ENCODE assay signal across 8 cellular contexts in the genomic region with DNA sequence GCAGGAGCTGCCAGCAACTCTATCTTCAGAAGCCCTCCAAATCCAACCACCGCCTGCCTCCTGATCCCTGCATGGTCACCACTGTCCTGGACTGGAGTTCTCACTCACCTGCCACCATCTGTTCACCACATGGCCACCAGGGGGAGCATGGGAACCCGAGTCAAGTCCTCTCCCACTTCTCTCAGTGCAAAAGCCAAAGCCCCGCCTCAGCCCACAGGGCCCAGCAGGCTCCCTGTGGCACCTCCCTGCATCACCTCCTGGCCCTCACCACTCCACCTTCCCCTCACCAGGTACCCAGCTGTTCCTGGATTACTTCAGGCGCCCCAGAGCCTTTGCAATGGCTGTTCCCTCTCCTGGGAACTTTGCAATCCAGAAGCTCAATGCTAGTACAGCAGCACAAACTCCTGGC. TPM values are rescaled to one million over a fixed set of nuclear protein-coding genes. Genes with fewer than 3 reads are reported as not detected.
A peak's percentile ranks its signal among the peaks of the same experiment; 100 is the strongest.
DNase-seq lines count a peak whose midpoint lies in the region; ATAC-seq and TF ChIP-seq lines count a peak whose summit lies in the region.

No MANE protein-coding gene starts in this region.

- H4K20me1 ChIP-seq in BLaER1 (peaks cover 74% of the 10 kb centered on the region), HCT116 (ENCODE audit: insufficient read depth) (no peaks in the 10 kb centered on the region)

- H3K79me1 ChIP-seq in mesendoderm (ENCODE audit: low read length) = peaks cover 5% of the 10 kb centered on the region

- no peak overlapping the region for H3K18ac ChIP-seq in mesendoderm (ENCODE audit: low read length)

- no peak overlapping the region for H3K4me2 ChIP-seq in BLaER1
- H3K4me2 ChIP-seq in HCT116 (ENCODE audit: low read length) = no peak overlapping the region
- no peak overlapping the region for H3K4me2 ChIP-seq in mesendoderm (ENCODE audit: low read length)

- H3K4me1 Mint-ChIP-seq in activated CD4-positive, alpha-beta memory T cell treated with anti-CD3 and anti-CD28 coated beads for 36 hours (ENCODE audit: low read depth) = peaks cover 26% of the 10 kb centered on the region

- H4K5ac ChIP-seq in mesendoderm (ENCODE audit: low read length) = no peak overlapping the region

- peak; percentile 63 for TF ChIP-seq RAD21 in HCT116 (IDR thresholded peaks at IDR 0.05; ENCODE audit: low read depth)

- no peak overlapping the region for H3K27ac Mint-ChIP-seq in activated CD4-positive, alpha-beta memory T cell treated with anti-CD3 and anti-CD28 coated beads for 36 hours

- H2BK5ac ChIP-seq in mesendoderm (ENCODE audit: low read length) = no peak overlapping the region

- no peak overlapping the region for H2BK120ac ChIP-seq in mesendoderm (ENCODE audit: low read depth, low read length)

- H3K36me3 Mint-ChIP-seq in activated CD4-positive, alpha-beta memory T cell treated with anti-CD3 and anti-CD28 coated beads for 36 hours = peaks cover 49% of the 10 kb centered on the region

- no peak overlapping the region for H3K56ac ChIP-seq in mesendoderm (ENCODE audit: low read length)

- H3K9ac ChIP-seq in BLaER1 (0 out of 2 replicates have a peak overlapping the region, but pooled peaks have one; percentile 24), HCT116 (ENCODE audit: low read length) (no peak overlapping the region), mesendoderm (ENCODE audit: low read length) (no peak overlapping the region)

- BruUV-seq in HCT116 (replicated peaks; lab: Mats Ljungman, UMichigan) = no TSS peak

- H3K23ac ChIP-seq in mesendoderm (ENCODE audit: low read length) = no peak overlapping the region

- no CpG with 5 or more reads among the region's 4 CpGs for WGBS in mesendoderm (ENCODE audit: extremely low coverage, insufficient coverage, low lambda C conversion rate)

- CTCF ChIA-PET in HCT116 (lab: Charles Lee) = interaction anchor here (1.0 to 1.7 kb wide), 3 partner anchors 12 to 119 kb away, joined by 4 to 7 read pairs (median 4); no protein-coding TSS in a partner anchor
- CTCF ChIA-PET in activated CD4-positive, alpha-beta memory T cell treated with anti-CD3 and anti-CD28 coated beads for 36 hours (lab: Charles Lee) = interaction anchor here (0.6 to 2.4 kb wide), 10 partner anchors 10 to 171 kb away, joined by 3 to 12 read pairs (median 6); a partner anchor contains a TSS

- peak; percentile 69 for ATAC-seq in HCT116
- no peak for ATAC-seq in GM21786 (IDR thresholded peaks at IDR 0.05; ENCODE audit: unreplicated experiment)

- no peaks in the 10 kb centered on the region for H3K27me3 Mint-ChIP-seq in activated CD4-positive, alpha-beta memory T cell treated with anti-CD3 and anti-CD28 coated beads for 36 hours

- H3K36me3 ChIP-seq in BLaER1 (peaks cover 85% of the 10 kb centered on the region), HCT116 (ENCODE audit: control insufficient read depth in 1 of 2, insufficient read depth in 2 of 2, low read length in 2 of 2) (peaks cover 25 to 58% of the 10 kb centered on the region in 2 experiments; a peak in 3 of 4 replicates), mesendoderm (ENCODE audit: control insufficient read depth, insufficient read depth, low read length) (peaks cover 14% of the 10 kb centered on the region)

- H4K8ac ChIP-seq in mesendoderm (ENCODE audit: low read depth, low read length) = no peak overlapping the region

- no peak for TF ChIP-seq POLR2A in HCT116 (IDR thresholded peaks at IDR 0.05; ENCODE audit: borderline replicate concordance, extremely low read depth, insufficient read depth, insufficient read length)

- no peak overlapping the region for H2AK5ac ChIP-seq in mesendoderm (ENCODE audit: low read length)

- H3K4ac ChIP-seq in mesendoderm (ENCODE audit: low read depth, low read length) = no peak overlapping the region

- H3K9me2 ChIP-seq in HCT116 (ENCODE audit: insufficient read depth) = no peaks in the 10 kb centered on the region

- POLR2A ChIA-PET in HCT116 (lab: Charles Lee) = no interaction called here
- POLR2A ChIA-PET in activated CD4-positive, alpha-beta memory T cell treated with anti-CD3 and anti-CD28 coated beads for 36 hours (lab: Charles Lee) = interaction anchor here (1.2 kb wide), 1 partner anchor 10 kb away, joined by 6 read pairs; a partner anchor contains a TSS

- no peaks in the 10 kb centered on the region for H3K27me3 ChIP-seq in BLaER1
- no peaks in the 10 kb centered on the region for H3K27me3 ChIP-seq in HCT116 (ENCODE audit: insufficient read depth, low read length)
- H3K27me3 ChIP-seq in mesendoderm (ENCODE audit: insufficient read depth, low read length, poor library complexity) = no peaks in the 10 kb centered on the region

- H3K4me1 ChIP-seq in BLaER1 = peaks cover 20% of the 10 kb centered on the region
- peaks cover 5 to 13% of the 10 kb centered on the region in 2 experiments; a peak in 3 of 4 replicates for H3K4me1 ChIP-seq in HCT116 (ENCODE audit: control insufficient read depth in 1 of 2, insufficient read depth in 2 of 2, low read length in 2 of 2)
- no peaks in the 10 kb centered on the region for H3K4me1 ChIP-seq in mesendoderm (ENCODE audit: control insufficient read depth, low read depth, low read length)

- H3K9me3 Mint-ChIP-seq in activated CD4-positive, alpha-beta memory T cell treated with anti-CD3 and anti-CD28 coated beads for 36 hours = no peaks in the 10 kb centered on the region

- no peak overlapping the region for H2AFZ ChIP-seq in HCT116 (ENCODE audit: low read depth, low read length, poor library complexity, severe bottlenecking)

- RAD21 ChIA-PET in HCT116 (lab: Charles Lee; ENCODE audit: low non-redundant PET in 1 of 2, low total read pairs in 2 of 2, uncharacterized antibody in 2 of 2, unreplicated experiment in 2 of 2) = no interaction called here

- H3K4me3 Mint-ChIP-seq in activated CD4-positive, alpha-beta memory T cell treated with anti-CD3 and anti-CD28 coated beads for 36 hours = no peak overlapping the region

- H3K4me3 ChIP-seq in BLaER1 = no peak overlapping the region
- H3K4me3 ChIP-seq in HCT116 (replicated peaks in 1 of 2; ENCODE audit: low read depth in 1 of 2, low read length in 2 of 2) = no peak overlapping the region
- H3K4me3 ChIP-seq in mesendoderm (ENCODE audit: low read length) = no peak overlapping the region

- H3K27ac ChIP-seq in BLaER1 = no peak overlapping the region
- no peak overlapping the region for H3K27ac ChIP-seq in HCT116 (ENCODE audit: low read depth, low read length)
- H3K27ac ChIP-seq in mesendoderm (ENCODE audit: low read depth, low read length) = no peak overlapping the region

- H3K9me3 ChIP-seq in BLaER1 (no peaks in the 10 kb centered on the region), HCT116 (ENCODE audit: control insufficient read depth in 1 of 2, insufficient read depth in 1 of 2, low read depth in 1 of 2, low read length in 2 of 2) (no peaks in the 10 kb centered on the region)

- peak; percentile 61 to 94 (median 91) for TF ChIP-seq CTCF in HCT116 (IDR thresholded peaks at IDR 0.05 in 2 of 3, conservative IDR thresholded peaks at IDR 0.05 in 1 of 3; ENCODE audit: borderline replicate concordance in 1 of 3, insufficient read depth in 1 of 3, low read depth in 2 of 3, low read length in 2 of 3)

- H3K79me2 ChIP-seq in HCT116 (ENCODE audit: insufficient read depth, low read length) (peaks cover 30% of the 10 kb centered on the region), mesendoderm (ENCODE audit: control insufficient read depth, insufficient read depth, low read length) (peaks cover 5% of the 10 kb centered on the region)

- intact Hi-C loops in HCT116 (cut with micrococcal nuclease) = loop anchor here (2.0 kb wide), 1 partner anchor 120 kb away; no protein-coding TSS in a partner anchor
- intact Hi-C loops in activated CD4-positive, alpha-beta memory T cell treated with anti-CD3 and anti-CD28 coated beads for 36 hours (cut with micrococcal nuclease) = loop anchor here (1.0 kb wide), 1 partner anchor 81 kb away; no protein-coding TSS in a partner anchor

- DNase-seq in HCT116 (ENCODE audit: low read depth, low spot score) = peak; percentile 67
- peak; percentile 65 for DNase-seq in NCI-H82 treated with DMSO at 0.1 percent for 48 hours (lab: John Stamatoyannopoulos, UW; ENCODE audit: unreplicated experiment)
- peak; percentile 90 for DNase-seq in activated CD4-positive, alpha-beta memory T cell treated with anti-CD3 and anti-CD28 coated beads for 36 hours
- DNase-seq in ecto neural progenitor cell (ENCODE audit: low spot score) = peak; percentile 91
- peak; percentile 93 for DNase-seq in mesendoderm
- peak; percentile 84 for DNase-seq in stimulated activated CD8-positive, alpha-beta memory T cell treated with anti-CD3 and anti-CD28 coated beads, Interleukin-4, amount 100 ng/mL, for 24 hours (ENCODE audit: low read depth)

- H2BK15ac ChIP-seq in mesendoderm (replicated peaks; ENCODE audit: low read depth) = no peak overlapping the region

TF ChIP-seq in HCT116, 20 proteins besides CTCF, POLR2A, EP300 and RAD21:
- TF ChIP-seq JUND (IDR thresholded peaks at IDR 0.05) = no peak
- TF ChIP-seq POLR2AphosphoS5 (IDR thresholded peaks at IDR 0.05; ENCODE audit: low read depth, low read length) = no peak

RNA-seq across cellular contexts. Expression of a gene that starts 5.3 kb away (rescaled TPM):
- total RNA-seq in HCT116 (2021; ENCODE audit: unreplicated experiment) = 134 TPM
- 136 and 148 TPM in 2 replicates for polyA plus RNA-seq in HCT116 (2012)
- total RNA-seq in activated CD4-positive, alpha-beta memory T cell treated with anti-CD3 and anti-CD28 coated beads for 36 hours = 100 to 1,000 TPM; 126 to 127 TPM
- polyA plus RNA-seq in mesendoderm (2013, experiment 1 of 2) = 55.1 TPM
- 50.3 TPM for polyA plus RNA-seq in mesendoderm (2013, experiment 2 of 2)

RNA-seq across cellular contexts. Expression of a gene that starts 9.8 kb away (rescaled TPM):
- total RNA-seq in HCT116 (2021; ENCODE audit: unreplicated experiment) = 20.1 TPM
- polyA plus RNA-seq in HCT116 (2012) = 17.9 and 22.8 TPM in 2 replicates
- total RNA-seq in activated CD4-positive, alpha-beta memory T cell treated with anti-CD3 and anti-CD28 coated beads for 36 hours = 10 to 100 TPM; 17.1 to 17.8 TPM
- polyA plus RNA-seq in mesendoderm (2013, experiment 1 of 2) = 6.8 TPM
- 6.5 TPM for polyA plus RNA-seq in mesendoderm (2013, experiment 2 of 2)

RNA-seq across cellular contexts. Expression of a gene that starts 9.8 kb away (rescaled TPM):
- 48.3 TPM for total RNA-seq in HCT116 (2021; ENCODE audit: unreplicated experiment)
- polyA plus RNA-seq in HCT116 (2012) = 25.3 and 29.8 TPM in 2 replicates
- 100 to 1,000 TPM; 123 to 127 TPM for total RNA-seq in activated CD4-positive, alpha-beta memory T cell treated with anti-CD3 and anti-CD28 coated beads for 36 hours
- polyA plus RNA-seq in mesendoderm (2013, experiment 1 of 2) = 30.9 TPM
- polyA plus RNA-seq in mesendoderm (2013, experiment 2 of 2) = 29.6 TPM

RNA-seq across cellular contexts. Expression of a gene that starts 11.4 kb away (rescaled TPM):
- not detected for total RNA-seq in HCT116 (2021; ENCODE audit: unreplicated experiment)
- 0.25 TPM in 1 of 2 replicates, not detected in the other for polyA plus RNA-seq in HCT116 (2012)
- not detected for total RNA-seq in activated CD4-positive, alpha-beta memory T cell treated with anti-CD3 and anti-CD28 coated beads for 36 hours
- not detected for polyA plus RNA-seq in mesendoderm (2013, experiment 1 of 2)
- not detected for polyA plus RNA-seq in mesendoderm (2013, experiment 2 of 2)

RNA-seq across cellular contexts. Expression of a gene that starts 20.0 kb away (rescaled TPM):
- 14.0 TPM for total RNA-seq in HCT116 (2021; ENCODE audit: unreplicated experiment)
- polyA plus RNA-seq in HCT116 (2012) = 10.7 and 12.5 TPM in 2 replicates
- total RNA-seq in activated CD4-positive, alpha-beta memory T cell treated with anti-CD3 and anti-CD28 coated beads for 36 hours = 1 to 10 TPM; 6.6 to 7.0 TPM
- polyA plus RNA-seq in mesendoderm (2013, experiment 1 of 2) = 5.2 TPM
- polyA plus RNA-seq in mesendoderm (2013, experiment 2 of 2) = 5.0 TPM
